11 cellular contexts compared by ENCODE assay signal in genomic region chr1:81548918-81549587, GRCh38.
DNase-seq lines count a peak whose midpoint lies in the region; ATAC-seq and TF ChIP-seq lines count a peak whose summit lies in the region.
"Had no signal": no experiment of that assay in that cellular context is flagged by ENCODE, and none has a peak within 500 bp of the region (broad histone marks: within the 10 kb centered on the region; RNA-seq: fewer than 3 reads in every experiment).

No MANE protein-coding gene starts in this region.

- intact Hi-C loops in esophagus squamous epithelium (cut with DNase I), result no loop called here
- intact Hi-C loops in breast epithelium (cut with DNase I; ENCODE audit: low total_unique reads), result no loop called here

- H4K20me1 ChIP-seq in Loucy (ENCODE audit: insufficient read depth, low read length, poor library complexity, severe bottlenecking), result no peaks in the 10 kb centered on the region

- H3K4me1 ChIP-seq in Loucy (ENCODE audit: insufficient read depth, low read length, poor library complexity, severe bottlenecking) (no peaks in the 10 kb centered on the region), esophagus squamous epithelium (peaks cover 0 to 37% (median 13%) of the 10 kb centered on the region in 3 donors), breast epithelium (no peaks in the 10 kb centered on the region)

- H3K4me3 ChIP-seq in GM12865 (ENCODE audit: low read depth, low read length) (no peak overlapping the region), Loucy (ENCODE audit: low read length, poor library complexity, severe bottlenecking) (no peak overlapping the region), esophagus squamous epithelium (no peak overlapping the region), breast epithelium (no peak overlapping the region)

- H3K36me3 ChIP-seq in Loucy (ENCODE audit: insufficient read depth, low read length) (no peaks in the 10 kb centered on the region), esophagus squamous epithelium (no peaks in the 10 kb centered on the region), breast epithelium (no peaks in the 10 kb centered on the region)

- 39 to 49% methylated on average over 3 of the region's 3 CpGs for WGBS in esophagus squamous epithelium, 2 donors

- H2AFZ ChIP-seq in Loucy (ENCODE audit: low read length), result peak overlapping the region; percentile 37; the same call in 1 of the 2 replicates

- H3K4me2 ChIP-seq in Loucy (ENCODE audit: low read depth, low read length, poor library complexity, severe bottlenecking), result no peak overlapping the region

- TF ChIP-seq POLR2A in esophagus squamous epithelium (IDR thresholded peaks at IDR 0.05) (no peak), breast epithelium (IDR thresholded peaks at IDR 0.05) (no peak)

- H3K9ac ChIP-seq in Loucy (ENCODE audit: low read depth, low read length, poor library complexity, severe bottlenecking), result no peak overlapping the region

- H3K9me2 ChIP-seq in Loucy (replicated peaks; ENCODE audit: low read depth, low read length), result no peaks in the 10 kb centered on the region

- no peaks in the 10 kb centered on the region for H3K9me3 ChIP-seq in Loucy (ENCODE audit: insufficient read depth, low read depth, low read length)
- H3K9me3 ChIP-seq in esophagus squamous epithelium, result no peaks in the 10 kb centered on the region
- no peaks in the 10 kb centered on the region for H3K9me3 ChIP-seq in breast epithelium

- H3K27me3 ChIP-seq in Loucy (ENCODE audit: insufficient read depth, low read length, poor library complexity, severe bottlenecking), result no peaks in the 10 kb centered on the region
- H3K27me3 ChIP-seq in esophagus squamous epithelium, result no peaks in the 10 kb centered on the region
- H3K27me3 ChIP-seq in breast epithelium, result no peaks in the 10 kb centered on the region

- H3K27ac ChIP-seq in esophagus squamous epithelium, result no peak overlapping the region
- H3K27ac ChIP-seq in breast epithelium, result peak overlapping the region in 1 of 2 donors; percentile 5

- peak; percentile 46 for ATAC-seq in HG02973 (IDR thresholded peaks at IDR 0.05; ENCODE audit: unreplicated experiment)

- H3K79me2 ChIP-seq in Loucy (ENCODE audit: insufficient read depth, low read length), result no peaks in the 10 kb centered on the region

- DNase-seq in GM12865 (ENCODE audit: low read depth) (peak; percentile 81), GM20000 (ENCODE audit: low spot score) (peak; percentile 7), NCI-H1417 (lab: John Stamatoyannopoulos, UW) (no peak), esophagus squamous epithelium (lab: John Stamatoyannopoulos, UW) (no peak), globus pallidus (ENCODE audit: low spot score) (no peak), breast epithelium (ENCODE audit: low spot score in 2 of 2) (no peak)
- DNase-seq: activated T-cell treated with anti-CD3 and anti-CD28 coated beads for 4 hours; GDM1; stimulated activated naive CD4-positive, alpha-beta T cell treated with Interleukin-2 at 50 U/mL for 16 hours had no signal

- no peaks in the 10 kb centered on the region for H3F3A ChIP-seq in Loucy (ENCODE audit: low read depth)

- TF ChIP-seq CTCF in GM12865 (IDR thresholded peaks at IDR 0.05; ENCODE audit: insufficient read depth, low read depth, low read length, missing control alignments) (no peak), GM20000 (IDR thresholded peaks at IDR 0.05; ENCODE audit: extremely low read depth, missing control alignments) (no peak), Loucy (conservative IDR thresholded peaks at IDR 0.05; ENCODE audit: low read length) (no peak), esophagus squamous epithelium (IDR thresholded peaks at IDR 0.05) (no peak), breast epithelium (IDR thresholded peaks at IDR 0.05) (no peak)

Comparison
In these comparisons a context has a peak if more than half of its experiments do, and no peak if none do; other contexts are left out.
1. DNase-seq: peak in GM12865 (single experiment) and GM20000 (single experiment); none in NCI-H1417 (0 of 3), esophagus squamous epithelium (single experiment), globus pallidus (single experiment) and breast epithelium (0 of 2).